Comparison of ENCODE assay signal across 17 cellular contexts in the genomic region with DNA sequence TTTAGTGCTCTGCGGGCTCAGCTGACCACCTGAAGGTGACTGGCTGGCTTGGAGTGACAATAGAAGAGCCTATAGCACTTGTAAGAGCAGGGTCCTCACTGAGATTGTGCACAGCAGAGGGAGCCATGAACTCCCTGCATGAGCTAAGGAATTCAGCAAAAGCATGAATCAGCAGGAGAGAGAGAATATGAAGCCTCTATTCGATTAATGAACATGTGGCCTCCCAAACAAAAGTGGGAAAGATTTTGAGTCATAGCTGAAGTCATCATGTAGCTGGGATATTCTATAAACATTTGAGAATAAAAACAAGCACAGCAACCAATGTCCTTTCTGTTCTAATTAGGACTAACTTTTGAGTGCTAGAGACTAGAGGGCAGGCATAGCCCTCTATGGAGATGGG.
A peak's percentile ranks its signal among the peaks of the same experiment; 100 is the strongest.
DNase-seq lines count a peak whose midpoint lies in the region; ATAC-seq, FAIRE-seq and TF ChIP-seq lines count a peak whose summit lies in the region.
"Had no signal": no experiment of that assay in that cellular context is flagged by ENCODE, and none has a peak within 500 bp of the region (broad histone marks: within the 10 kb centered on the region; RNA-seq: fewer than 3 reads in every experiment).

No MANE protein-coding gene starts in this region.

- no peak overlapping the region for H3K27ac ChIP-seq in hepatocyte
- no peak overlapping the region for H3K27ac ChIP-seq in CD4-positive, alpha-beta T cell (ENCODE audit: low read depth, low read length)
- H3K27ac ChIP-seq: esophagus muscularis mucosa, lower lobe of right lung, psoas muscle, vagina had no signal

- H3K27me3 Mint-ChIP-seq in CD4-positive, alpha-beta T cell: no peaks in the 10 kb centered on the region
- H3K27me3 Mint-ChIP-seq: activated CD4-positive, alpha-beta memory T cell treated with anti-CD3 and anti-CD28 coated beads, Interleukin-2, amount 10 ng/mL, durations not matched to agents 7 days and 5 days; activated naive CD8-positive, alpha-beta T cell treated with anti-CD3 and anti-CD28 coated beads, Interleukin-2, amount 50 U/mL, for 24 hours had no signal

- POLR2A ChIA-PET in CD4-positive, alpha-beta T cell (lab: Charles Lee): no interaction called here

- intact Hi-C loops in CD4-positive, alpha-beta T cell (cut with DNase I, micrococcal nuclease): no loop called here
- intact Hi-C loops in mucosa of descending colon (cut with DNase I, micrococcal nuclease): no loop called here

- no peak overlapping the region for H3K27ac Mint-ChIP-seq in CD4-positive, alpha-beta T cell
- H3K27ac Mint-ChIP-seq: activated CD4-positive, alpha-beta memory T cell treated with anti-CD3 and anti-CD28 coated beads, Interleukin-2, amount 10 ng/mL, durations not matched to agents 7 days and 5 days; activated naive CD8-positive, alpha-beta T cell treated with anti-CD3 and anti-CD28 coated beads, Interleukin-2, amount 50 U/mL, for 24 hours; CD8-positive, alpha-beta T cell had no signal

- WGBS in hepatocyte (ENCODE audit: low lambda C conversion rate, missing lambda C conversion rate): 69% methylated on average over 2 of the region's 2 CpGs

- H3K36me3 Mint-ChIP-seq in CD4-positive, alpha-beta T cell (ENCODE audit: low read depth): no peaks in the 10 kb centered on the region
- H3K36me3 Mint-ChIP-seq: CD8-positive, alpha-beta T cell had no signal

- no peak overlapping the region for H2AFZ ChIP-seq in hepatocyte

- no peaks in the 10 kb centered on the region for H3K27me3 ChIP-seq in hepatocyte
- no peaks in the 10 kb centered on the region for H3K27me3 ChIP-seq in CD4-positive, alpha-beta T cell (ENCODE audit: control insufficient read depth, insufficient read depth, low read length)
- H3K27me3 ChIP-seq: esophagus muscularis mucosa, vagina had no signal

- H3K4me3 ChIP-seq in astrocyte of the cerebellum (ENCODE audit: low read depth, low read length): no peak overlapping the region
- no peak overlapping the region for H3K4me3 ChIP-seq in hepatocyte
- H3K4me3 ChIP-seq in mucosa of descending colon: no peak overlapping the region
- H3K4me3 ChIP-seq: esophagus muscularis mucosa, lower lobe of right lung, psoas muscle, vagina had no signal

- DNase-seq in AG08396 (ENCODE audit: low spot score) (peak; percentile 39), HTR-8/SVneo (ENCODE audit: insufficient read length, low spot score) (peak; percentile 35), astrocyte of the cerebellum (ENCODE audit: low read depth) (peak; percentile 87), hepatocyte (ENCODE audit: low spot score) (peak; percentile 13), ureter (ENCODE audit: low spot score) (no peak), mucosa of descending colon (no peak)
- DNase-seq in CD4-positive, alpha-beta T cell: no peak
- no peak for DNase-seq in NK-92 treated with Interleukin-12 subunit alpha and Interleukin-12 subunit beta, amount 100 ng/mL, for 24 hours (lab: John Stamatoyannopoulos, UW)
- DNase-seq: activated CD4-positive, alpha-beta memory T cell treated with anti-CD3 and anti-CD28 coated beads, Interleukin-2, amount 10 ng/mL, durations not matched to agents 7 days and 5 days; activated naive CD8-positive, alpha-beta T cell treated with anti-CD3 and anti-CD28 coated beads, Interleukin-2, amount 50 U/mL, for 24 hours; CD8-positive, alpha-beta T cell; lower lobe of right lung; NCI-H2107; psoas muscle; SHP77 treated with DMSO at 0.1 percent for 48 hours had no signal

- in situ Hi-C loops in astrocyte of the cerebellum (cut with HindIII; ENCODE audit: low sequenced_read_pairs): no loop called here

- ATAC-seq in CD4-positive, alpha-beta T cell (ENCODE audit: poor library complexity): no peak
- no peak for ATAC-seq in mucosa of descending colon
- ATAC-seq: activated naive CD8-positive, alpha-beta T cell treated with anti-CD3 and anti-CD28 coated beads, Interleukin-2, amount 50 U/mL, for 24 hours; CD8-positive, alpha-beta T cell; lower lobe of right lung; psoas muscle had no signal

- H3K9me2 ChIP-seq in hepatocyte (replicated peaks; ENCODE audit: insufficient read depth): no peaks in the 10 kb centered on the region

- H3K9me3 Mint-ChIP-seq in CD4-positive, alpha-beta T cell: peaks cover 3% of the 10 kb centered on the region
- H3K9me3 Mint-ChIP-seq: activated CD4-positive, alpha-beta memory T cell treated with anti-CD3 and anti-CD28 coated beads, Interleukin-2, amount 10 ng/mL, durations not matched to agents 7 days and 5 days; activated naive CD8-positive, alpha-beta T cell treated with anti-CD3 and anti-CD28 coated beads, Interleukin-2, amount 50 U/mL, for 24 hours; CD8-positive, alpha-beta T cell had no signal

- CTCF ChIA-PET in CD4-positive, alpha-beta T cell (lab: Charles Lee): no interaction called here

- no peak overlapping the region for H3K4me2 ChIP-seq in hepatocyte

- TF ChIP-seq CTCF in astrocyte of the cerebellum (IDR thresholded peaks at IDR 0.05; ENCODE audit: low read depth, low read length, missing control alignments): peak; percentile 58
- TF ChIP-seq CTCF in hepatocyte (IDR thresholded peaks at IDR 0.05; ENCODE audit: poor library complexity): peak; percentile 25
- no peak for TF ChIP-seq CTCF in CD4-positive, alpha-beta T cell (IDR thresholded peaks at IDR 0.05)
- TF ChIP-seq CTCF in mucosa of descending colon (IDR thresholded peaks at IDR 0.05): no peak

- no peaks in the 10 kb centered on the region for H3K79me2 ChIP-seq in hepatocyte

- H3K36me3 ChIP-seq in hepatocyte (replicated peaks; ENCODE audit: insufficient read depth, low read depth) (no peaks in the 10 kb centered on the region), mucosa of descending colon (ENCODE audit: low read depth) (no peaks in the 10 kb centered on the region)
- H3K36me3 ChIP-seq: esophagus muscularis mucosa, lower lobe of right lung, vagina had no signal

- no peaks in the 10 kb centered on the region for H4K20me1 ChIP-seq in hepatocyte (ENCODE audit: insufficient read depth, poor library complexity, severe bottlenecking)

- no peaks in the 10 kb centered on the region for H3K4me1 Mint-ChIP-seq in CD4-positive, alpha-beta T cell (ENCODE audit: low read depth)
- H3K4me1 Mint-ChIP-seq: activated CD4-positive, alpha-beta memory T cell treated with anti-CD3 and anti-CD28 coated beads, Interleukin-2, amount 10 ng/mL, durations not matched to agents 7 days and 5 days; activated naive CD8-positive, alpha-beta T cell treated with anti-CD3 and anti-CD28 coated beads, Interleukin-2, amount 50 U/mL, for 24 hours had no signal

- no peaks in the 10 kb centered on the region for H3K9me3 ChIP-seq in hepatocyte (ENCODE audit: low read depth)
- no peaks in the 10 kb centered on the region for H3K9me3 ChIP-seq in CD4-positive, alpha-beta T cell (ENCODE audit: control insufficient read depth, low read length)
- no peaks in the 10 kb centered on the region for H3K9me3 ChIP-seq in mucosa of descending colon
- H3K9me3 ChIP-seq: esophagus muscularis mucosa, lower lobe of right lung, psoas muscle, vagina had no signal

- no peaks in the 10 kb centered on the region for H3K4me1 ChIP-seq in hepatocyte (ENCODE audit: insufficient read depth)
- H3K4me1 ChIP-seq in mucosa of descending colon (ENCODE audit: low read depth): no peaks in the 10 kb centered on the region
- H3K4me1 ChIP-seq: psoas muscle, vagina had no signal

- H3K4me3 Mint-ChIP-seq in CD4-positive, alpha-beta T cell: no peak overlapping the region
- H3K4me3 Mint-ChIP-seq: activated CD4-positive, alpha-beta memory T cell treated with anti-CD3 and anti-CD28 coated beads, Interleukin-2, amount 10 ng/mL, durations not matched to agents 7 days and 5 days; activated naive CD8-positive, alpha-beta T cell treated with anti-CD3 and anti-CD28 coated beads, Interleukin-2, amount 50 U/mL, for 24 hours; CD8-positive, alpha-beta T cell had no signal

- FAIRE-seq in HTR-8/SVneo (lab: Jason Lieb, UNC): no peak

Comparison
In these comparisons a context has a peak if more than half of its experiments do, and no peak if none do; other contexts are left out.
1. DNase-seq: peak in AG08396 (single experiment), HTR-8/SVneo (single experiment), astrocyte of the cerebellum (single experiment) and hepatocyte (single experiment); none in ureter (single experiment), CD4-positive, alpha-beta T cell (0 of 10), NK-92 treated with Interleukin-12 subunit alpha and Interleukin-12 subunit beta, amount 100 ng/mL, for 24 hours (single experiment) and mucosa of descending colon (0 of 3).
2. CTCF ChIP-seq: peak in astrocyte of the cerebellum (single experiment) and hepatocyte (single experiment); none in CD4-positive, alpha-beta T cell (single experiment) and mucosa of descending colon (single experiment).